In genomic region chr20:56451056-56451765, GRCh38 we compare ENCODE assay signal across 31 cellular contexts. TPM values are rescaled to one million over a fixed set of nuclear protein-coding genes. Genes with fewer than 3 reads are reported as not detected.
A peak's percentile ranks its signal among the peaks of the same experiment; 100 is the strongest.
DNase-seq lines count a peak whose midpoint lies in the region; ATAC-seq and TF ChIP-seq lines count a peak whose summit lies in the region.
"Had no signal": no experiment of that assay in that cellular context is flagged by ENCODE, and none has a peak within 500 bp of the region (broad histone marks: within the 10 kb centered on the region; RNA-seq: fewer than 3 reads in every experiment).

No MANE protein-coding gene starts in this region.

- H3K27me3 ChIP-seq in upper lobe of right lung, result no peaks in the 10 kb centered on the region
- H3K27me3 ChIP-seq in tibial nerve, result no peaks in the 10 kb centered on the region
- H3K27me3 ChIP-seq: colonic mucosa, hepatocyte, pancreas, Peyer's patch, spleen, vagina had no signal

- ATAC-seq in upper lobe of right lung, result peak; percentile 49
- no peak for ATAC-seq in HG03457 (IDR thresholded peaks at IDR 0.05; ENCODE audit: unreplicated experiment)
- ATAC-seq: effector memory CD8-positive, alpha-beta T cell; esophagus mucosa; left lobe of liver; natural killer cell treated with Interleukin-12 subunit alpha and Interleukin-12 subunit beta and Interleukin-15 and Interleukin-18, amount 100 ng/mL, for 72 hours; pancreas; stimulated activated naive B cell treated with anti-CD40 and anti-IgM and Interleukin-4, amounts not matched to agents 10 μg/mL and 1 μg/mL and 100 μg/mL, for 72 hours had no signal

- H3K27ac ChIP-seq in upper lobe of right lung, result no peak overlapping the region
- H3K27ac ChIP-seq in tibial nerve, result no peak overlapping the region
- H3K27ac ChIP-seq: C4-2B, colonic mucosa, hepatocyte, pancreas, Peyer's patch, spleen, vagina had no signal

- no peak overlapping the region for H3K4me3 ChIP-seq in upper lobe of right lung
- H3K4me3 ChIP-seq in tibial nerve, result no peak overlapping the region
- H3K4me3 ChIP-seq: colonic mucosa, hepatocyte, pancreas, Peyer's patch, spleen, vagina had no signal

- H3K36me3 ChIP-seq in upper lobe of right lung, result peaks cover 46% of the 10 kb centered on the region
- no peaks in the 10 kb centered on the region for H3K36me3 ChIP-seq in tibial nerve
- H3K36me3 ChIP-seq: colonic mucosa, pancreas, Peyer's patch, vagina had no signal

- WGBS in tibial nerve, 2 donors, result 82 to 86% methylated on average over 13 of the region's 13 CpGs

- no peak for TF ChIP-seq POLR2A in tibial nerve (IDR thresholded peaks at IDR 0.05)

- intact Hi-C loops in upper lobe of right lung (cut with DNase I), result no loop called here

- H3K4me1 ChIP-seq in upper lobe of right lung (no peaks in the 10 kb centered on the region), tibial nerve (no peaks in the 10 kb centered on the region)
- H3K4me1 ChIP-seq: colonic mucosa, pancreas, Peyer's patch, vagina had no signal

- H3K9me3 ChIP-seq in upper lobe of right lung (no peaks in the 10 kb centered on the region), tibial nerve (no peaks in the 10 kb centered on the region)
- H3K9me3 ChIP-seq: colonic mucosa, pancreas, Peyer's patch, spleen, vagina had no signal

- TF ChIP-seq EP300 in tibial nerve (IDR thresholded peaks at IDR 0.05), result no peak

- DNase-seq in activated effector memory CD4-positive, alpha-beta T cell treated with anti-CD3 and anti-CD28 coated beads, Interleukin-2, amount 50 U/mL, for 16 hours, result peak; percentile 48
- no peak for DNase-seq in activated effector memory CD4-positive, alpha-beta T cell treated with Interleukin-2 at 50 U/mL for 16 hours
- peak; percentile 85 for DNase-seq in MV-4-11 (lab: John Stamatoyannopoulos, UW)
- peak; percentile 7 for DNase-seq in amniotic epithelial cell (ENCODE audit: low read depth)
- no peak for DNase-seq in upper lobe of right lung
- no peak for DNase-seq in NCI-H187 (lab: John Stamatoyannopoulos, UW)
- DNase-seq in tibial nerve (ENCODE audit: low spot score in 2 of 2), result no peak
- DNase-seq: activated CD4-positive, alpha-beta T cell treated with anti-CD3 and anti-CD28 coated beads for 4 hours; amniotic stem cell; Calu3; colonic mucosa; effector memory CD8-positive, alpha-beta T cell; foreskin melanocyte; H7; NCI-H1105 treated with DMSO at 0.1 percent for 48 hours; NCI-H2029 treated with DMSO at 0.1 percent for 48 hours; NCI-H2227 treated with DMSO at 0.1 percent for 48 hours; NCI-H774; pancreas; Peyer's patch; spleen; stimulated activated CD4-positive, alpha-beta T cell treated with anti-CD3 and anti-CD28 coated beads, Interleukin-4, amount 100 ng/mL, for 1 hour; stimulated activated naive B cell treated with anti-CD40 and anti-IgM and Interleukin-4, amounts not matched to agents 10 μg/mL and 1 μg/mL and 100 μg/mL, for 72 hours had no signal

- no peak for TF ChIP-seq CTCF in upper lobe of right lung (IDR thresholded peaks at IDR 0.05)
- TF ChIP-seq CTCF in tibial nerve (IDR thresholded peaks at IDR 0.05), result no peak

RNA-seq across cellular contexts. Expression of gene RTF2, which starts 17.2 kb away (rescaled TPM):
- total RNA-seq in upper lobe of right lung (77.4 TPM), tibial nerve (10 to 100 TPM; 54.3 to 74.1 (median 65.2) TPM)

RNA-seq across cellular contexts. Expression of gene CASS4, which starts 39.2 kb away (rescaled TPM):
- total RNA-seq in upper lobe of right lung, result 40.2 TPM
- total RNA-seq in tibial nerve, result 1 to 10 TPM; 2.0 to 7.5 (median 3.6) TPM
- total RNA-seq: H7, SK-MEL-5 had no signal

RNA-seq across cellular contexts. Expression of gene CSTF1, which starts 58.8 kb away (rescaled TPM):
- total RNA-seq in upper lobe of right lung (27.8 TPM), tibial nerve (10 to 100 TPM; 17.6 to 25.9 (median 22.7) TPM)

RNA-seq across cellular contexts. Expression of gene AURKA, which starts 59.2 kb away (rescaled TPM):
- 1.5 TPM for total RNA-seq in upper lobe of right lung
- total RNA-seq in tibial nerve, result 1 to 10 TPM in 3 of 4 donors, under 1 TPM in 1; 0.42 to 4.3 (median 1.7) TPM

Comparison
In these comparisons a context has a peak if more than half of its experiments do, and no peak if none do; other contexts are left out.
1. DNase-seq: peak in activated effector memory CD4-positive, alpha-beta T cell treated with anti-CD3 and anti-CD28 coated beads, Interleukin-2, amount 50 U/mL, for 16 hours (single experiment), MV-4-11 (single experiment) and amniotic epithelial cell (single experiment); none in activated effector memory CD4-positive, alpha-beta T cell treated with Interleukin-2 at 50 U/mL for 16 hours (single experiment), upper lobe of right lung (single experiment), NCI-H187 (0 of 2) and tibial nerve (0 of 2).